In genomic region chr13:81223784-81224501, GRCh38 we compare ENCODE assay signal across 14 cellular contexts.
DNase-seq lines count a peak whose midpoint lies in the region; ATAC-seq and TF ChIP-seq lines count a peak whose summit lies in the region.
"Had no signal": no experiment of that assay in that cellular context is flagged by ENCODE, and none has a peak within 500 bp of the region (broad histone marks: within the 10 kb centered on the region; RNA-seq: fewer than 3 reads in every experiment).

No MANE protein-coding gene starts in this region.

- CTCF ChIA-PET in CD8-positive, alpha-beta T cell (lab: Charles Lee): no interaction called here

- no peak overlapping the region for H3K23ac ChIP-seq in neuronal stem cell (ENCODE audit: low read depth, low read length, poor library complexity)

- no peak overlapping the region for H3K14ac ChIP-seq in neuronal stem cell (ENCODE audit: low read length)

- H3K27me3 ChIP-seq in colonic mucosa: no peaks in the 10 kb centered on the region
- H3K27me3 ChIP-seq in neuronal stem cell (ENCODE audit: control insufficient read depth in 3 of 3, insufficient read depth in 3 of 3, low read depth in 1 of 3, low read length in 3 of 3): no peaks in the 10 kb centered on the region
- H3K27me3 ChIP-seq in CD8-positive, alpha-beta T cell (ENCODE audit: insufficient read depth, low read length): no peaks in the 10 kb centered on the region
- H3K27me3 ChIP-seq: BLaER1 treated with 17β-estradiol and CSF1 and Interleukin-3, amounts not matched to agents 10 nM and 100 nM had no signal

- no peak overlapping the region for H2BK12ac ChIP-seq in neuronal stem cell (ENCODE audit: low read length)

- H2BK120ac ChIP-seq in neuronal stem cell (ENCODE audit: low read depth, low read length): no peak overlapping the region

- peak; percentile 96 for ATAC-seq in mucosa of descending colon
- no peak for ATAC-seq in left cardiac atrium
- no peak for ATAC-seq in CD8-positive, alpha-beta T cell

- TF ChIP-seq CTCF in 22Rv1 (IDR thresholded peaks at IDR 0.05) (no peak), colonic mucosa (IDR thresholded peaks at IDR 0.05) (no peak), mucosa of descending colon (IDR thresholded peaks at IDR 0.05) (no peak), progenitor cell of endocrine pancreas (IDR thresholded peaks at IDR 0.05; ENCODE audit: unreplicated experiment) (no peak)
- no peak for TF ChIP-seq CTCF in CD8-positive, alpha-beta T cell (IDR thresholded peaks at IDR 0.05)

- no CpG with 5 or more reads among the region's 8 CpGs for WGBS in neuronal stem cell (ENCODE audit: extremely low coverage in 2 of 2, insufficient read length in 2 of 2, insufficient replicate concordance in 1 of 2), 2 donors

- no peak overlapping the region for H3K4me2 ChIP-seq in neuronal stem cell (ENCODE audit: insufficient read depth, low read length, poor library complexity, severe bottlenecking)
- H3K4me2 ChIP-seq: BLaER1 treated with 17β-estradiol and CSF1 and Interleukin-3, amounts not matched to agents 10 nM and 100 nM had no signal

- no peak overlapping the region for H2AK5ac ChIP-seq in neuronal stem cell (ENCODE audit: low read depth, low read length)

- H3K4me1 ChIP-seq in colonic mucosa (no peaks in the 10 kb centered on the region), mucosa of descending colon (ENCODE audit: low read depth) (peaks cover 6% of the 10 kb centered on the region), neuronal stem cell (ENCODE audit: control insufficient read depth in 2 of 2, insufficient read depth in 1 of 2, low read depth in 1 of 2, low read length in 2 of 2) (no peaks in the 10 kb centered on the region)
- no peaks in the 10 kb centered on the region for H3K4me1 ChIP-seq in CD8-positive, alpha-beta T cell (ENCODE audit: insufficient read depth, low read length)
- H3K4me1 ChIP-seq: BLaER1 treated with 17β-estradiol and CSF1 and Interleukin-3, amounts not matched to agents 10 nM and 100 nM had no signal

- no peak overlapping the region for H2BK15ac ChIP-seq in neuronal stem cell (ENCODE audit: low read length)

- H3K79me1 ChIP-seq in neuronal stem cell (ENCODE audit: low read depth, low read length): no peaks in the 10 kb centered on the region

- H3K27ac Mint-ChIP-seq in progenitor cell of endocrine pancreas: peak overlapping the region; percentile 42
- no peak overlapping the region for H3K27ac Mint-ChIP-seq in CD8-positive, alpha-beta T cell
- H3K27ac Mint-ChIP-seq: CD4-positive, CD25-positive, alpha-beta regulatory T cell; IgD-negative memory B cell had no signal

- H4K8ac ChIP-seq in neuronal stem cell (ENCODE audit: low read depth, low read length): no peak overlapping the region

- H2BK5ac ChIP-seq in neuronal stem cell (ENCODE audit: low read length): no peak overlapping the region

- POLR2A ChIA-PET in CD8-positive, alpha-beta T cell (lab: Charles Lee): no interaction called here

- H3K27ac ChIP-seq in 22Rv1: peak overlapping the region; percentile 42
- H3K27ac ChIP-seq in colonic mucosa: peak overlapping the region; percentile 56
- H3K27ac ChIP-seq in neuronal stem cell (replicated peaks; ENCODE audit: low read length): no peak overlapping the region
- no peak overlapping the region for H3K27ac ChIP-seq in CD8-positive, alpha-beta T cell (ENCODE audit: low read depth, low read length)
- H3K27ac ChIP-seq: BLaER1 treated with 17β-estradiol and CSF1 and Interleukin-3, amounts not matched to agents 10 nM and 100 nM had no signal

- peaks cover 1% of the 10 kb centered on the region for H3K36me3 Mint-ChIP-seq in progenitor cell of endocrine pancreas (ENCODE audit: insufficient read depth)
- no peaks in the 10 kb centered on the region for H3K36me3 Mint-ChIP-seq in CD8-positive, alpha-beta T cell
- H3K36me3 Mint-ChIP-seq: CD4-positive, CD25-positive, alpha-beta regulatory T cell; IgD-negative memory B cell had no signal

- H3K36me3 ChIP-seq in colonic mucosa (no peaks in the 10 kb centered on the region), mucosa of descending colon (ENCODE audit: low read depth) (no peaks in the 10 kb centered on the region), neuronal stem cell (replicated peaks in 1 of 2; ENCODE audit: control insufficient read depth in 2 of 2, insufficient read depth in 2 of 2, low read length in 2 of 2) (no peaks in the 10 kb centered on the region)
- H3K36me3 ChIP-seq in CD8-positive, alpha-beta T cell (ENCODE audit: insufficient read depth, low read length): no peaks in the 10 kb centered on the region
- H3K36me3 ChIP-seq: BLaER1 treated with 17β-estradiol and CSF1 and Interleukin-3, amounts not matched to agents 10 nM and 100 nM had no signal

- H2AFZ ChIP-seq in neuronal stem cell (ENCODE audit: low read length): no peak overlapping the region

- no peak overlapping the region for H3K18ac ChIP-seq in neuronal stem cell (ENCODE audit: low read length)

- H3K9ac ChIP-seq in colonic mucosa (ENCODE audit: low read depth in 2 of 2, low read length in 2 of 2): peak overlapping the region in 1 of 2 donors; percentile 26
- no peak overlapping the region for H3K9ac ChIP-seq in neuronal stem cell (ENCODE audit: low read depth, low read length, poor library complexity)
- H3K9ac ChIP-seq: BLaER1 treated with 17β-estradiol and CSF1 and Interleukin-3, amounts not matched to agents 10 nM and 100 nM had no signal

- H3K4me1 Mint-ChIP-seq in progenitor cell of endocrine pancreas (ENCODE audit: low read depth): peaks cover 7% of the 10 kb centered on the region
- no peaks in the 10 kb centered on the region for H3K4me1 Mint-ChIP-seq in CD8-positive, alpha-beta T cell (ENCODE audit: low read depth)
- H3K4me1 Mint-ChIP-seq: CD4-positive, CD25-positive, alpha-beta regulatory T cell; IgD-negative memory B cell had no signal

- H3K9me3 ChIP-seq in colonic mucosa (no peaks in the 10 kb centered on the region), mucosa of descending colon (no peaks in the 10 kb centered on the region), neuronal stem cell (replicated peaks in 1 of 2; ENCODE audit: control insufficient read depth in 2 of 2, insufficient read depth in 1 of 2, low read depth in 1 of 2, low read length in 2 of 2) (no peaks in the 10 kb centered on the region)
- H3K9me3 ChIP-seq in CD8-positive, alpha-beta T cell (ENCODE audit: low read length): no peaks in the 10 kb centered on the region

- DNase-seq in colonic mucosa (peak; percentile 36), mucosa of descending colon (peak in 2 of 3 donors; percentile 22 to 49), progenitor cell of endocrine pancreas (ENCODE audit: low spot score, unreplicated experiment) (no peak), neuronal stem cell (ENCODE audit: low spot score) (no peak), germinal center (ENCODE audit: low spot score) (no peak), left cardiac atrium (no peak)
- no peak for DNase-seq in CD8-positive, alpha-beta T cell
- DNase-seq: ACHN; CD4-positive, CD25-positive, alpha-beta regulatory T cell; COR-L47; H7 had no signal

- H3K4ac ChIP-seq in neuronal stem cell (ENCODE audit: low read length): no peak overlapping the region

- H3K4me3 ChIP-seq in colonic mucosa (no peak overlapping the region), mucosa of descending colon (no peak overlapping the region), neuronal stem cell (ENCODE audit: low read length in 2 of 2) (no peak overlapping the region)
- no peak overlapping the region for H3K4me3 ChIP-seq in CD8-positive, alpha-beta T cell (ENCODE audit: low read depth, low read length)
- H3K4me3 ChIP-seq: BLaER1 treated with 17β-estradiol and CSF1 and Interleukin-3, amounts not matched to agents 10 nM and 100 nM had no signal

- peaks cover 7% of the 10 kb centered on the region for H3K9me3 Mint-ChIP-seq in progenitor cell of endocrine pancreas (ENCODE audit: low read depth)
- H3K9me3 Mint-ChIP-seq in CD8-positive, alpha-beta T cell: peaks cover 11% of the 10 kb centered on the region

- H3K27me3 Mint-ChIP-seq in progenitor cell of endocrine pancreas: no peaks in the 10 kb centered on the region
- H3K27me3 Mint-ChIP-seq in CD8-positive, alpha-beta T cell (ENCODE audit: low read depth): no peaks in the 10 kb centered on the region
- H3K27me3 Mint-ChIP-seq: CD4-positive, CD25-positive, alpha-beta regulatory T cell; IgD-negative memory B cell had no signal

- H3K4me3 Mint-ChIP-seq in progenitor cell of endocrine pancreas (ENCODE audit: low read depth): no peak overlapping the region
- H3K4me3 Mint-ChIP-seq in CD8-positive, alpha-beta T cell: no peak overlapping the region
- H3K4me3 Mint-ChIP-seq: CD4-positive, CD25-positive, alpha-beta regulatory T cell; IgD-negative memory B cell had no signal

- intact Hi-C loops in colonic mucosa (cut with DNase I) (no loop called here), mucosa of descending colon (cut with DNase I, micrococcal nuclease) (no loop called here), left cardiac atrium (cut with DNase I) (no loop called here)
- intact Hi-C loops in CD8-positive, alpha-beta T cell (cut with DNase I, micrococcal nuclease): no loop called here

- no peak overlapping the region for H4K91ac ChIP-seq in neuronal stem cell (ENCODE audit: low read depth, low read length, poor library complexity)

Comparison
In these comparisons a context has a peak if more than half of its experiments do, and no peak if none do; other contexts are left out.
1. H3K27ac ChIP-seq: peak in 22Rv1 (single experiment) and colonic mucosa (single experiment); none in neuronal stem cell (single experiment) and CD8-positive, alpha-beta T cell (single experiment).
2. DNase-seq: peak in colonic mucosa (single experiment) and mucosa of descending colon (2 of 3); none in progenitor cell of endocrine pancreas (single experiment), neuronal stem cell (single experiment), germinal center (single experiment), left cardiac atrium (single experiment) and CD8-positive, alpha-beta T cell (0 of 7).